8 cellular contexts compared by ENCODE assay signal in the genomic region with DNA sequence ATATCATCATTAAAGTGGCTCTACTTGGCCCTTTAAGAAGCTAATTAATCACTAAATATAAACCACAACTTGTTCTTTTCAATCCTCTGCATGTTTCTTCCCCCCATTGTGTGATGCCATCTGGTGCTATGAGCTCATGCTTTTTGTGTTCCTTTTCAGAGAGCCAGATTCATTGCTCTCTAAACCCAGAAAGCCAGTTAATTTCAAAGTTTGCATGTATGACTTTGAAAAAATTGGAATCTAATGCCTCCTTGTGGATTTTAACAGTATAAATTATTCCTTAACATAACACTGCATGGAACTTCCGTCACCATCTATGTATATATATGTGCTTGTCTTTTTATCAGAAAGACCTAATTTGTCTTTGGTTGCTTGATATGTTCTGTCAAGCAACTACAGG. TPM values are rescaled to one million over a fixed set of nuclear protein-coding genes. Genes with fewer than 3 reads are reported as not detected.
A peak's percentile ranks its signal among the peaks of the same experiment; 100 is the strongest.
DNase-seq lines count a peak whose midpoint lies in the region; ATAC-seq and TF ChIP-seq lines count a peak whose summit lies in the region.

No MANE protein-coding gene starts in this region.

- TF ChIP-seq POLR2A in GM18505 (IDR thresholded peaks at IDR 0.05; ENCODE audit: borderline replicate concordance, extremely low read depth, insufficient read depth, insufficient read length) = no peak

- peak; percentile 41 for TF ChIP-seq CTCF in fibroblast of pulmonary artery (IDR thresholded peaks at IDR 0.05; ENCODE audit: low read length, missing control alignments)

- ATAC-seq in HG03175 (IDR thresholded peaks at IDR 0.05; ENCODE audit: unreplicated experiment) (no peak), GM18505 (IDR thresholded peaks at IDR 0.05; ENCODE audit: unreplicated experiment) (no peak)

- H3K4me3 ChIP-seq in fibroblast of pulmonary artery (replicated peaks; ENCODE audit: low read depth, low read length) = no peak overlapping the region

- peak; percentile 65 for DNase-seq in EL
- DNase-seq in NCI-H446 treated with DMSO at 0.1 percent for 48 hours (lab: John Stamatoyannopoulos, UW) = peak; percentile 97
- DNase-seq in fibroblast of pulmonary artery (ENCODE audit: low read depth) = peak; percentile 91
- DNase-seq in renal cortical epithelial cell (ENCODE audit: low read depth) = peak; percentile 81
- no peak for DNase-seq in UCSD-AML1 (lab: John Stamatoyannopoulos, UW; ENCODE audit: unreplicated experiment)
- no peak for DNase-seq in iPS-NIHi7 (ENCODE audit: extremely low spot score)

RNA-seq across cellular contexts. Expression of a gene that starts 31.1 kb away (rescaled TPM):
- total RNA-seq in renal cortical epithelial cell = 2.1 and 2.9 TPM in 2 replicates

Comparison
In these comparisons a context has a peak if more than half of its experiments do, and no peak if none do; other contexts are left out.
1. DNase-seq: peak in EL (single experiment), NCI-H446 treated with DMSO at 0.1 percent for 48 hours (single experiment), fibroblast of pulmonary artery (single experiment) and renal cortical epithelial cell (single experiment); none in UCSD-AML1 (single experiment) and iPS-NIHi7 (single experiment).